In genomic region chr9:88477300-88477751, GRCh38 we compare ENCODE assay signal across 13 cellular contexts. TPM values are rescaled to one million over a fixed set of nuclear protein-coding genes. Genes with fewer than 3 reads are reported as not detected.
A peak's percentile ranks its signal among the peaks of the same experiment; 100 is the strongest.
DNase-seq lines count a peak whose midpoint lies in the region; ATAC-seq lines count a peak whose summit lies in the region.
"Had no signal": no experiment of that assay in that cellular context is flagged by ENCODE, and none has a peak within 500 bp of the region (broad histone marks: within the 10 kb centered on the region; RNA-seq: fewer than 3 reads in every experiment).

No MANE protein-coding gene starts in this region.

- peaks cover 11% of the 10 kb centered on the region for H3K4me1 Mint-ChIP-seq in activated T-cell treated with anti-CD3 and anti-CD28 coated beads, Interleukin-2, amount 50 U/mL, for 4 hours (ENCODE audit: low read depth)
- H3K4me1 Mint-ChIP-seq in stimulated activated effector memory CD8-positive, alpha-beta T cell treated with anti-CD3 and anti-CD28 coated beads, Interleukin-12 subunit alpha, Interleukin-12 subunit beta, amount 100 ng/mL, for 72 hours: peaks cover 23% of the 10 kb centered on the region

- H3K9me3 Mint-ChIP-seq in activated T-cell treated with anti-CD3 and anti-CD28 coated beads, Interleukin-2, amount 50 U/mL, for 4 hours: no peaks in the 10 kb centered on the region
- H3K9me3 Mint-ChIP-seq in stimulated activated effector memory CD8-positive, alpha-beta T cell treated with anti-CD3 and anti-CD28 coated beads, Interleukin-12 subunit alpha, Interleukin-12 subunit beta, amount 100 ng/mL, for 72 hours: no peaks in the 10 kb centered on the region

- peak overlapping the region; percentile 58 for H3K27ac Mint-ChIP-seq in stimulated activated effector memory CD8-positive, alpha-beta T cell treated with anti-CD3 and anti-CD28 coated beads, Interleukin-12 subunit alpha, Interleukin-12 subunit beta, amount 100 ng/mL, for 72 hours

- peaks cover 17% of the 10 kb centered on the region for H3K36me3 Mint-ChIP-seq in activated T-cell treated with anti-CD3 and anti-CD28 coated beads, Interleukin-2, amount 50 U/mL, for 4 hours (ENCODE audit: insufficient read depth)
- H3K36me3 Mint-ChIP-seq in stimulated activated effector memory CD8-positive, alpha-beta T cell treated with anti-CD3 and anti-CD28 coated beads, Interleukin-12 subunit alpha, Interleukin-12 subunit beta, amount 100 ng/mL, for 72 hours: peaks cover 40% of the 10 kb centered on the region

- H3K27me3 Mint-ChIP-seq in activated T-cell treated with anti-CD3 and anti-CD28 coated beads, Interleukin-2, amount 50 U/mL, for 4 hours (ENCODE audit: low read depth): no peaks in the 10 kb centered on the region

- H3K27ac ChIP-seq in epithelial cell of prostate: peak overlapping the region; percentile 46
- H3K27ac ChIP-seq: dorsolateral prefrontal cortex had no signal

- no peak overlapping the region for H3K4me3 Mint-ChIP-seq in activated T-cell treated with anti-CD3 and anti-CD28 coated beads, Interleukin-2, amount 50 U/mL, for 4 hours
- peak overlapping the region; percentile 25 for H3K4me3 Mint-ChIP-seq in stimulated activated effector memory CD8-positive, alpha-beta T cell treated with anti-CD3 and anti-CD28 coated beads, Interleukin-12 subunit alpha, Interleukin-12 subunit beta, amount 100 ng/mL, for 72 hours

- ATAC-seq in activated T-cell treated with anti-CD3 and anti-CD28 coated beads, Interleukin-2, amount 50 U/mL, for 4 hours: peak; percentile 75 to 91
- peak; percentile 94 for ATAC-seq in stimulated activated effector memory CD8-positive, alpha-beta T cell treated with anti-CD3 and anti-CD28 coated beads, Interleukin-12 subunit alpha, Interleukin-12 subunit beta, amount 100 ng/mL, for 72 hours

- DNase-seq in activated T-cell treated with anti-CD3 and anti-CD28 coated beads, Interleukin-2, amount 50 U/mL, for 4 hours: no peak
- DNase-seq in activated T-cell treated with anti-CD3 and anti-CD28 coated beads, Interleukin-2, amount 50 U/mL, for 1 hour: no peak
- peak; percentile 5 for DNase-seq in MV-4-11 (lab: John Stamatoyannopoulos, UW)
- peak; percentile 64 for DNase-seq in epithelial cell of prostate (ENCODE audit: low read depth, low spot score)
- peak in 1 of 2 donors; percentile 56 for DNase-seq in stimulated activated effector memory CD8-positive, alpha-beta T cell treated with anti-CD3 and anti-CD28 coated beads, Interleukin-12 subunit alpha, Interleukin-12 subunit beta, amount 100 ng/mL, for 72 hours (ENCODE audit: low spot score in 2 of 2)
- DNase-seq in activated gamma-delta T cell (lab: John Stamatoyannopoulos, UW): no peak
- DNase-seq in Kasumi-1 (lab: John Stamatoyannopoulos, UW): no peak
- no peak for DNase-seq in NCI-H2227 (lab: John Stamatoyannopoulos, UW; ENCODE audit: unreplicated experiment)
- DNase-seq: C1 segment of cervical spinal cord, dorsolateral prefrontal cortex, NCI-H2081, SHP77 had no signal

RNA-seq across cellular contexts. Expression of gene NXNL2, which starts 57.7 kb away (rescaled TPM):
- total RNA-seq in activated T-cell treated with anti-CD3 and anti-CD28 coated beads, Interleukin-2, amount 50 U/mL, for 4 hours: not detected
- total RNA-seq: activated CD8-positive, alpha-beta memory T cell treated with anti-CD3 and anti-CD28 coated beads for 36 hours had no signal

Comparison
In these comparisons a context has a peak if more than half of its experiments do, and no peak if none do; other contexts are left out.
1. DNase-seq: peak in MV-4-11 (single experiment) and epithelial cell of prostate (single experiment); none in activated T-cell treated with anti-CD3 and anti-CD28 coated beads, Interleukin-2, amount 50 U/mL, for 4 hours (single experiment), activated T-cell treated with anti-CD3 and anti-CD28 coated beads, Interleukin-2, amount 50 U/mL, for 1 hour (single experiment), activated gamma-delta T cell (single experiment), Kasumi-1 (0 of 2) and NCI-H2227 (single experiment).